Comparison of ENCODE assay signal across 1 cellular context in the genomic region with DNA sequence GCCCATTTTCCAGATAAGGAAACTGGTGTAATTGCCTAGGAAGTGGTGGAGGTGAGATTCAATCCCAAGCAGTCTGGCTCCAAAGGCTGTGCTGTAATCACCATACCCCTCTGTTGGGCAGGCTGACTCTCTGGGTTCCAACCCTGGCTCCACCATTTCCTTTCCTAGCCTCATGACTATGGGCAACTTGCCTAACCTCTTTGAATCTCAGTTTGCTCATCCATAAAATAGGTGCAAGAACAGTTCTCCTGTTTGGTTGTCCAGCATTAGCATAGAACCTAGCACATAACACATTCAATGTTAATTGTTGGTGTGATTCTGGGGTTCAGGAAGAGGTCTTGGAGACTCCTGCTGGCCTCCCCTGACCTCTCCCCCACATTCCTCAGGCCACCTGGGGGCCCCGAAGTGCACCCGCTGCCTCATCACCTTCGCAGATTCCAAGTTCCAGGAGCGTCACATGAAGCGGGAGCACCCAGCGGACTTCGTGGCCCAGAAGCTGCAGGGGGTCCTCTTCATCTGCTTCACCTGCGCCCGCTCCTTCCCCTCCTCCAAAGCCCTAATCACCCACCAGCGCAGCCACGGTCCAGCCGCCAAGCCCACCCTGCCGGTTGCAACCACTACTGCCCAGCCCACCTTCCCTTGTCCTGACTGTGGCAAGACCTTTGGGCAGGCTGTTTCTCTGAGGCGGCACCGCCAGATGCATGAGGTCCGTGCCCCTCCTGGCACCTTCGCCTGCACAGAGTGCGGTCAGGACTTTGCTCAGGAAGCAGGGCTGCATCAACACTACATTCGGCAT.
TF ChIP-seq lines count a peak whose summit lies in the region.

No MANE protein-coding gene starts in this region.

TF ChIP-seq in HEK293, 187 proteins besides CTCF, POLR2A, EP300 and RAD21 (continued from another document):
- TF ChIP-seq, protein P1, sequence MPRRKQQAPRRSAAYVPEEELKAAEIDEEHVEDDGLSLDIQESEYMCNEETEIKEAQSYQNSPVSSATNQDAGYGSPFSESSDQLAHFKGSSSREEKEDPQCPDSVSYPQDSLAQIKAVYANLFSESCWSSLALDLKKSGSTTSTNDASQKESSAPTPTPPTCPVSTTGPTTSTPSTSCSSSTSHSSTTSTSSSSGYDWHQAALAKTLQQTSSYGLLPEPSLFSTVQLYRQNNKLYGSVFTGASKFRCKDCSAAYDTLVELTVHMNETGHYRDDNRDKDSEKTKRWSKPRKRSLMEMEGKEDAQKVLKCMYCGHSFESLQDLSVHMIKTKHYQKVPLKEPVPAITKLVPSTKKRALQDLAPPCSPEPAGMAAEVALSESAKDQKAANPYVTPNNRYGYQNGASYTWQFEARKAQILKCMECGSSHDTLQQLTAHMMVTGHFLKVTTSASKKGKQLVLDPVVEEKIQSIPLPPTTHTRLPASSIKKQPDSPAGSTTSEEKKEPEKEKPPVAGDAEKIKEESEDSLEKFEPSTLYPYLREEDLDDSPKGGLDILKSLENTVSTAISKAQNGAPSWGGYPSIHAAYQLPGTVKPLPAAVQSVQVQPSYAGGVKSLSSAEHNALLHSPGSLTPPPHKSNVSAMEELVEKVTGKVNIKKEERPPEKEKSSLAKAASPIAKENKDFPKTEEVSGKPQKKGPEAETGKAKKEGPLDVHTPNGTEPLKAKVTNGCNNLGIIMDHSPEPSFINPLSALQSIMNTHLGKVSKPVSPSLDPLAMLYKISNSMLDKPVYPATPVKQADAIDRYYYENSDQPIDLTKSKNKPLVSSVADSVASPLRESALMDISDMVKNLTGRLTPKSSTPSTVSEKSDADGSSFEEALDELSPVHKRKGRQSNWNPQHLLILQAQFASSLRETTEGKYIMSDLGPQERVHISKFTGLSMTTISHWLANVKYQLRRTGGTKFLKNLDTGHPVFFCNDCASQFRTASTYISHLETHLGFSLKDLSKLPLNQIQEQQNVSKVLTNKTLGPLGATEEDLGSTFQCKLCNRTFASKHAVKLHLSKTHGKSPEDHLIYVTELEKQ (tag by site-specific recombination; IDR thresholded peaks at IDR 0.05; ENCODE audit: borderline replicate concordance) = 0 out of 2 replicates have a peak, but pooled peaks have one; percentile 20
